In the genomic region with DNA sequence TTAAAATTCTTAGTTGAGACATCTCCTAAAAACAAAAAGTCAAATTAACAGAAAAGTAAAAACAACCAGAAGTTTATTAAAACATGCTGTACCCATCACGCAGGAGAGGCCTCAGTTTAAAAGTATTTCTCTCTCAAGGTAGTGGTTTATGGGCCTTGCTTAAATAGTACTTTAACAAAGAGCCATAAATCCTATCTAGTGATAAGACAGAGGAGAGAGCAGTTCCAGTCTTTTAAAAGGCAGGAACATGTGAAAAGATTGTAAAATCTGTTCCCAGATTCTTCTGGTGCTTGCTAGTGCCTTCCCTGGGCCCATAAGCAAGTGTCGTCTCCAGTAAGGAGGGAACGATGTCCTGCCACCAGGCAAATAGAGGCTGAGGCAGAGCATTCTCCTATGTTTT, we compare ENCODE assay signal across 1 cellular context.
TF ChIP-seq lines count a peak whose summit lies in the region.

No MANE protein-coding gene starts in this region.

TF ChIP-seq in SK-N-SH, 30 proteins besides CTCF, POLR2A, EP300 and RAD21:
- TF ChIP-seq, protein P1, sequence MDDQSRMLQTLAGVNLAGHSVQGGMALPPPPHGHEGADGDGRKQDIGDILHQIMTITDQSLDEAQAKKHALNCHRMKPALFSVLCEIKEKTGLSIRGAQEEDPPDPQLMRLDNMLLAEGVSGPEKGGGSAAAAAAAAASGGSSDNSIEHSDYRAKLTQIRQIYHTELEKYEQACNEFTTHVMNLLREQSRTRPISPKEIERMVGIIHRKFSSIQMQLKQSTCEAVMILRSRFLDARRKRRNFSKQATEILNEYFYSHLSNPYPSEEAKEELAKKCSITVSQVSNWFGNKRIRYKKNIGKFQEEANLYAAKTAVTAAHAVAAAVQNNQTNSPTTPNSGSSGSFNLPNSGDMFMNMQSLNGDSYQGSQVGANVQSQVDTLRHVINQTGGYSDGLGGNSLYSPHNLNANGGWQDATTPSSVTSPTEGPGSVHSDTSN (IDR thresholded peaks at IDR 0.05), result no peak
- TF ChIP-seq GATA2 (CRISPR knock-in tag; IDR thresholded peaks at IDR 0.05) (no peak), TEAD4 (IDR thresholded peaks at IDR 0.05; ENCODE audit: borderline replicate concordance, insufficient read depth) (no peak), TCF12 (IDR thresholded peaks at IDR 0.05) (no peak), GABPA (IDR thresholded peaks at IDR 0.05; ENCODE audit: low read depth) (no peak), TAF1 (IDR thresholded peaks at IDR 0.05; ENCODE audit: borderline replicate concordance, low read depth, low read length) (no peak), RFX5 (IDR thresholded peaks at IDR 0.05; ENCODE audit: low read length) (no peak), YY1 (IDR thresholded peaks at IDR 0.05; ENCODE audit: low read depth) (no peak), NRF1 (IDR thresholded peaks at IDR 0.05; ENCODE audit: low read depth, low read length) (no peak)
- TF ChIP-seq, protein P2, sequence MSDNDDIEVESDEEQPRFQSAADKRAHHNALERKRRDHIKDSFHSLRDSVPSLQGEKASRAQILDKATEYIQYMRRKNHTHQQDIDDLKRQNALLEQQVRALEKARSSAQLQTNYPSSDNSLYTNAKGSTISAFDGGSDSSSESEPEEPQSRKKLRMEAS (IDR thresholded peaks at IDR 0.05; ENCODE audit: low read depth), result no peak
- TF ChIP-seq, protein P3, sequence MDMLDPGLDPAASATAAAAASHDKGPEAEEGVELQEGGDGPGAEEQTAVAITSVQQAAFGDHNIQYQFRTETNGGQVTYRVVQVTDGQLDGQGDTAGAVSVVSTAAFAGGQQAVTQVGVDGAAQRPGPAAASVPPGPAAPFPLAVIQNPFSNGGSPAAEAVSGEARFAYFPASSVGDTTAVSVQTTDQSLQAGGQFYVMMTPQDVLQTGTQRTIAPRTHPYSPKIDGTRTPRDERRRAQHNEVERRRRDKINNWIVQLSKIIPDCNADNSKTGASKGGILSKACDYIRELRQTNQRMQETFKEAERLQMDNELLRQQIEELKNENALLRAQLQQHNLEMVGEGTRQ (IDR thresholded peaks at IDR 0.05; ENCODE audit: borderline replicate concordance, low read depth, low read length), result no peak
